Comparison of ENCODE assay signal across 25 cellular contexts in genomic region chr5:76470978-76471377, GRCh38.
DNase-seq lines count a peak whose midpoint lies in the region; ATAC-seq, FAIRE-seq and TF ChIP-seq lines count a peak whose summit lies in the region.
"Had no signal": no experiment of that assay in that cellular context is flagged by ENCODE, and none has a peak within 500 bp of the region (broad histone marks: within the 10 kb centered on the region; RNA-seq: fewer than 3 reads in every experiment).

No MANE protein-coding gene starts in this region.

- H3K27ac Mint-ChIP-seq in CD4-positive, CD25-positive, alpha-beta regulatory T cell, result peak overlapping the region; percentile 63 to 98 (median 94)
- peak overlapping the region; percentile 82 to 93 (median 92) for H3K27ac Mint-ChIP-seq in immature natural killer cell
- H3K27ac Mint-ChIP-seq: GM23338 had no signal

- H3K36me3 Mint-ChIP-seq in CD4-positive, CD25-positive, alpha-beta regulatory T cell, result peaks cover 29% of the 10 kb centered on the region
- H3K36me3 Mint-ChIP-seq in immature natural killer cell, result peaks cover 0 to 6% (median 0%) of the 10 kb centered on the region in 3 donors

- peak overlapping the region; percentile 80 for H3K27ac ChIP-seq in CD4-positive, CD25-positive, alpha-beta regulatory T cell (ENCODE audit: insufficient read depth, low read length, poor library complexity, severe bottlenecking)
- H3K27ac ChIP-seq in pancreas (no peak overlapping the region), adrenal gland (peak overlapping the region in 1 of 5 donors; percentile 26)
- H3K27ac ChIP-seq: BLaER1 treated with 17β-estradiol and CSF1 and Interleukin-3, amounts not matched to agents 10 nM and 100 nM; breast epithelium; coronary artery had no signal

- no peaks in the 10 kb centered on the region for H3K27me3 Mint-ChIP-seq in CD4-positive, CD25-positive, alpha-beta regulatory T cell
- peaks cover 0 to 5% (median 2%) of the 10 kb centered on the region in 3 donors for H3K27me3 Mint-ChIP-seq in immature natural killer cell (ENCODE audit: low read depth in 3 of 3)
- H3K27me3 Mint-ChIP-seq: activated CD8-positive, alpha-beta T cell treated with anti-CD3 and anti-CD28 coated beads for 36 hours had no signal

- no peak for FAIRE-seq in pancreas (lab: Jason Lieb, UNC)
- FAIRE-seq: GM12891 had no signal

- H3K9me3 Mint-ChIP-seq in CD4-positive, CD25-positive, alpha-beta regulatory T cell, result peaks cover 0 to 3% (median 0%) of the 10 kb centered on the region in 7 donors
- H3K9me3 Mint-ChIP-seq in immature natural killer cell, result no peaks in the 10 kb centered on the region
- H3K9me3 Mint-ChIP-seq: activated CD8-positive, alpha-beta T cell treated with anti-CD3 and anti-CD28 coated beads for 36 hours had no signal

- intact Hi-C loops in pancreas (cut with DNase I) (no loop called here), adrenal gland (cut with DNase I) (no loop called here)

- H3K9me3 ChIP-seq in CD4-positive, CD25-positive, alpha-beta regulatory T cell (ENCODE audit: control insufficient read depth in 2 of 2, low read length in 2 of 2), result no peaks in the 10 kb centered on the region
- no peaks in the 10 kb centered on the region for H3K9me3 ChIP-seq in pancreas
- H3K9me3 ChIP-seq in adrenal gland (replicated peaks in 1 of 3), result no peaks in the 10 kb centered on the region
- H3K9me3 ChIP-seq: breast epithelium had no signal

- TF ChIP-seq POLR2A in adrenal gland (IDR thresholded peaks at IDR 0.05), result no peak

- peaks cover 62% of the 10 kb centered on the region for H3K4me1 ChIP-seq in CD4-positive, CD25-positive, alpha-beta regulatory T cell (ENCODE audit: control insufficient read depth, insufficient read depth, low read length, poor library complexity, severe bottlenecking)
- peaks cover 5 to 10% (median 7%) of the 10 kb centered on the region in 3 donors for H3K4me1 ChIP-seq in pancreas
- H3K4me1 ChIP-seq in adrenal gland (replicated peaks in 1 of 2), result peaks cover 0 to 3% of the 10 kb centered on the region in 2 donors
- H3K4me1 ChIP-seq: breast epithelium had no signal

- no peaks in the 10 kb centered on the region for H3K27me3 ChIP-seq in CD4-positive, CD25-positive, alpha-beta regulatory T cell (ENCODE audit: control insufficient read depth, insufficient read depth, low read length)
- H3K27me3 ChIP-seq in pancreas (no peaks in the 10 kb centered on the region), adrenal gland (no peaks in the 10 kb centered on the region)
- H3K27me3 ChIP-seq: BLaER1 treated with 17β-estradiol and CSF1 and Interleukin-3, amounts not matched to agents 10 nM and 100 nM; breast epithelium had no signal

- TF ChIP-seq CTCF in LNCaP clone FGC (IDR thresholded peaks at IDR 0.05; ENCODE audit: control insufficient read depth, extremely low read depth, insufficient read depth) (no peak), pancreas (IDR thresholded peaks at IDR 0.05) (no peak), adrenal gland (IDR thresholded peaks at IDR 0.05) (no peak)

- WGBS in pancreas, 2 donors, result 8% methylated on average over 3 of the region's 3 CpGs
- WGBS in adrenal gland, 4 donors, result 28 to 40% (median 33%) methylated on average over 3 of the region's 3 CpGs

- H3K4me3 ChIP-seq in CD4-positive, CD25-positive, alpha-beta regulatory T cell (ENCODE audit: low read depth, low read length), result peak overlapping the region; percentile 29
- H3K4me3 ChIP-seq in LNCaP clone FGC (ENCODE audit: low read depth, low read length) (no peak overlapping the region), pancreas (no peak overlapping the region), adrenal gland (no peak overlapping the region)
- H3K4me3 ChIP-seq: BLaER1 treated with 17β-estradiol and CSF1 and Interleukin-3, amounts not matched to agents 10 nM and 100 nM; breast epithelium; coronary artery; GM23338 had no signal

- peaks cover 53 to 97% (median 76%) of the 10 kb centered on the region in 4 donors for H3K4me1 Mint-ChIP-seq in CD4-positive, CD25-positive, alpha-beta regulatory T cell
- H3K4me1 Mint-ChIP-seq in immature natural killer cell, result peaks cover 93 to 100% of the 10 kb centered on the region in 2 donors

- ATAC-seq in CD4-positive, CD25-positive, alpha-beta regulatory T cell (ENCODE audit: low read depth in 2 of 2), result no peak
- ATAC-seq in pancreas, result peak; percentile 69 to 88 (median 79)
- no peak for ATAC-seq in HG03280 (IDR thresholded peaks at IDR 0.05; ENCODE audit: unreplicated experiment)
- ATAC-seq: activated CD8-positive, alpha-beta T cell treated with anti-CD3 and anti-CD28 coated beads for 36 hours; GM23338 had no signal

- H3K36me3 ChIP-seq in CD4-positive, CD25-positive, alpha-beta regulatory T cell (ENCODE audit: control insufficient read depth, insufficient read depth, low read length), result peaks cover 21% of the 10 kb centered on the region
- H3K36me3 ChIP-seq in pancreas, result no peaks in the 10 kb centered on the region
- no peaks in the 10 kb centered on the region for H3K36me3 ChIP-seq in adrenal gland (replicated peaks in 1 of 2)
- H3K36me3 ChIP-seq: breast epithelium had no signal

- no peak for DNase-seq in CD4-positive, CD25-positive, alpha-beta regulatory T cell
- DNase-seq in LNCaP clone FGC (ENCODE audit: low read depth) (peak; percentile 37), immature natural killer cell (no peak), pancreas (no peak), NCI-H2227 (lab: John Stamatoyannopoulos, UW; ENCODE audit: unreplicated experiment) (no peak), adrenal gland (no peak)
- DNase-seq: activated CD8-positive, alpha-beta T cell treated with anti-CD3 and anti-CD28 coated beads for 36 hours; activated gamma-delta T cell treated with Interleukin-2 at 50 U/mL for 16 hours; amygdala; EL; foreskin fibroblast; head of caudate nucleus; Karpas-422; NCI-H146; NCI-H446 treated with DMSO at 0.1 percent for 48 hours; NCI-H82; RPMI8226; T-helper 1 cell; trophoblast cell had no signal

- peak overlapping the region in 3 of 4 donors; percentile 41 to 72 (median 61) for H3K4me3 Mint-ChIP-seq in CD4-positive, CD25-positive, alpha-beta regulatory T cell
- no peak overlapping the region for H3K4me3 Mint-ChIP-seq in immature natural killer cell
- H3K4me3 Mint-ChIP-seq: activated CD8-positive, alpha-beta T cell treated with anti-CD3 and anti-CD28 coated beads for 36 hours; GM23338 had no signal

Comparison
In these comparisons a context has a peak if more than half of its experiments do, and no peak if none do; other contexts are left out.
1. ATAC-seq: peak in pancreas (4 of 4); none in CD4-positive, CD25-positive, alpha-beta regulatory T cell (0 of 2) and HG03280 (single experiment).
2. H3K4me3 Mint-ChIP-seq: peak in CD4-positive, CD25-positive, alpha-beta regulatory T cell (3 of 4); none in immature natural killer cell (0 of 5).